In genomic region chr20:11890331-11891080, GRCh38 we compare ENCODE assay signal across 8 cellular contexts. TPM values are rescaled to one million over a fixed set of nuclear protein-coding genes. Genes with fewer than 3 reads are reported as not detected.
DNase-seq lines count a peak whose midpoint lies in the region; ATAC-seq, FAIRE-seq and TF ChIP-seq lines count a peak whose summit lies in the region.

No MANE protein-coding gene starts in this region.

- peaks cover 12% of the 10 kb centered on the region for H3K27me3 Mint-ChIP-seq in activated B cell treated with CpG ODN at 0.5 μM for 24 hours

- DNase-seq in GM12892 (ENCODE audit: insufficient read length), result peak; percentile 5
- peak; percentile 22 for DNase-seq in NCI-H2107 treated with DMSO at 0.1 percent for 48 hours (lab: John Stamatoyannopoulos, UW; ENCODE audit: unreplicated experiment)
- DNase-seq in activated B cell treated with CpG ODN at 0.5 μM for 24 hours, result peak; percentile 35
- DNase-seq in dermis microvascular lymphatic vessel endothelial cell (ENCODE audit: low read depth in 2 of 2), result peak; percentile 82 to 93
- DNase-seq in stimulated activated CD4-positive, alpha-beta T cell treated with anti-CD3 and anti-CD28 coated beads, Interleukin-1b, Interleukin-23, amount 100 ng/mL, for 48 hours, result peak; percentile 71
- DNase-seq in T-helper 9 cell, result no peak

- TF ChIP-seq RAD21 in liver (IDR thresholded peaks at IDR 0.05), result no peak

- H3K9me3 Mint-ChIP-seq in activated B cell treated with CpG ODN at 0.5 μM for 24 hours, result no peaks in the 10 kb centered on the region

- ATAC-seq in HG02970 (IDR thresholded peaks at IDR 0.05; ENCODE audit: low FRiP score, unreplicated experiment) (peak; percentile 61), activated B cell treated with CpG ODN at 0.5 μM for 24 hours (ENCODE audit: low read depth) (peak; percentile 72)

- H3K27ac Mint-ChIP-seq in activated B cell treated with CpG ODN at 0.5 μM for 24 hours, result no peak overlapping the region

- TF ChIP-seq POLR2A in GM12892 (IDR thresholded peaks at IDR 0.05; ENCODE audit: low read depth, low read length), result no peak

- POLR2A ChIA-PET in activated B cell treated with CpG ODN at 0.5 μM for 24 hours (lab: Charles Lee), result no interaction called here

- no peaks in the 10 kb centered on the region for H3K27me3 ChIP-seq in liver (ENCODE audit: control insufficient read depth in 4 of 4, insufficient read depth in 4 of 4, low read length in 3 of 4)

- H3K4me3 ChIP-seq in liver (ENCODE audit: low read depth in 1 of 3, low read length in 3 of 3), result peak overlapping the region; percentile 79 to 98 (median 84)

- H3K4me1 ChIP-seq in liver (ENCODE audit: control insufficient read depth in 4 of 4, insufficient read depth in 4 of 4, low read length in 3 of 4), result peaks cover 0 to 18% (median 11%) of the 10 kb centered on the region in 4 donors

- H3K36me3 ChIP-seq in liver (ENCODE audit: control insufficient read depth in 4 of 4, insufficient read depth in 3 of 4, low read depth in 1 of 4, low read length in 3 of 4), result no peaks in the 10 kb centered on the region

- H3K27ac ChIP-seq in liver (ENCODE audit: low read depth in 1 of 2, low read length in 2 of 2), result peak overlapping the region; percentile 78 to 88

- WGBS in liver, result 1% methylated on average over 70 of the region's 70 CpGs

- intact Hi-C loops in activated B cell treated with CpG ODN at 0.5 μM for 24 hours (cut with micrococcal nuclease), result no loop called here

- no peak overlapping the region for H3K9ac ChIP-seq in liver (ENCODE audit: low read depth in 1 of 2, low read length in 2 of 2)

- peaks cover 18% of the 10 kb centered on the region for H3K4me1 Mint-ChIP-seq in activated B cell treated with CpG ODN at 0.5 μM for 24 hours

- no peak for TF ChIP-seq CTCF in activated B cell treated with CpG ODN at 0.5 μM for 24 hours (IDR thresholded peaks at IDR 0.05)
- no peak for TF ChIP-seq CTCF in liver (IDR thresholded peaks at IDR 0.05; ENCODE audit: low read depth, low read length, missing input control)

- H3K36me3 Mint-ChIP-seq in activated B cell treated with CpG ODN at 0.5 μM for 24 hours (ENCODE audit: low read depth), result no peaks in the 10 kb centered on the region

- FAIRE-seq in GM12892 (lab: Jason Lieb, UNC), result no peak

- no peaks in the 10 kb centered on the region for H3K9me3 ChIP-seq in liver (ENCODE audit: control insufficient read depth in 4 of 4, low read length in 3 of 4)

- CTCF ChIA-PET in activated B cell treated with CpG ODN at 0.5 μM for 24 hours (lab: Charles Lee), result no interaction called here

- H3K4me3 Mint-ChIP-seq in activated B cell treated with CpG ODN at 0.5 μM for 24 hours, result peak overlapping the region; percentile 77

TF ChIP-seq in liver, 16 proteins besides CTCF, POLR2A, EP300 and RAD21:
- TF ChIP-seq HNF4A (conservative IDR thresholded peaks at IDR 0.05), result no peak
- no peak for TF ChIP-seq TAF1 (conservative IDR thresholded peaks at IDR 0.05)
- no peak for TF ChIP-seq GABPA (IDR thresholded peaks at IDR 0.05 in 1 of 2, conservative IDR thresholded peaks at IDR 0.05 in 1 of 2)
- no peak for TF ChIP-seq JUND (IDR thresholded peaks at IDR 0.05)
- no peak for TF ChIP-seq FOXA2 (IDR thresholded peaks at IDR 0.05)
- TF ChIP-seq MAX (IDR thresholded peaks at IDR 0.05), result no peak
- no peak for TF ChIP-seq RXRA (IDR thresholded peaks at IDR 0.05)
- TF ChIP-seq EGR1 (IDR thresholded peaks at IDR 0.05; ENCODE audit: low read depth in 2 of 2), result no peak
- TF ChIP-seq REST (IDR thresholded peaks at IDR 0.05), result no peak

RNA-seq across cellular contexts. Expression of gene BTBD3, which starts 27.2 kb away (rescaled TPM):
- polyA plus RNA-seq in GM12892 (2012; ENCODE audit: missing spikeins), result 0.51 TPM
- total RNA-seq in activated B cell treated with CpG ODN at 0.5 μM for 24 hours (1.5 and 1.6 TPM in 2 replicates), dermis microvascular lymphatic vessel endothelial cell (45.6 and 79.3 TPM in 2 replicates), liver (10 to 100 TPM; 12.6 to 13.1 TPM)
- polyA plus RNA-seq in liver, result 1 to 10 TPM; 3.0 to 4.3 TPM
